ENCODE assay signal across 3 cellular contexts in the genomic region with DNA sequence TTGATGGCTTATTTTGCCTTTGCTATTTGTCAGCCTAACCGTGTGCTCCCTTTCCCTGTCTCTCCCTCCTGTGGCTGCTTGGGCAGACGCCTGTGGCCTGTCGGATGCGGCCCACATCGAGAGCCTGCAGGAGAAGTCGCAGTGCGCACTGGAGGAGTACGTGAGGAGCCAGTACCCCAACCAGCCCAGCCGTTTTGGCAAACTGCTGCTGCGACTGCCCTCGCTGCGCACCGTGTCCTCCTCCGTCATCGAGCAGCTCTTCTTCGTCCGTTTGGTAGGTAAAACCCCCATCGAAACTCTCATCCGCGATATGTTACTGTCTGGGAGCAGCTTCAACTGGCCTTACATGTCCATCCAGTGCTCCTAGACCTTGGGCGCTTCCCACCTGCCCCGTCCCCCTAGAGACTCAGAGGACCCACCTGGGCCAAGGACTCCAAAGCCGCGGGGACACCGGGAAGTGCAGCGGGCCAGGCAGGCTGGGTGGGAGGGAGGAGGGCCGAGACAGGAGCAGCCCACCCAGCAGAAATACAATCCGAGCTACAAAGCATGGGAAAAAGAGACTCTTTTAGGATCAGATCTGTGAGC.
A peak's percentile ranks its signal among the peaks of the same experiment; 100 is the strongest.
TF ChIP-seq lines count a peak whose summit lies in the region.

No MANE protein-coding gene starts in this region.

TF ChIP-seq in HepG2, 621 proteins besides CTCF, POLR2A, EP300 and RAD21 (continues in another document):
- TF ChIP-seq ZSCAN12 (CRISPR knock-in tag; IDR thresholded peaks at IDR 0.05): no peak
- TF ChIP-seq, protein P1, sequence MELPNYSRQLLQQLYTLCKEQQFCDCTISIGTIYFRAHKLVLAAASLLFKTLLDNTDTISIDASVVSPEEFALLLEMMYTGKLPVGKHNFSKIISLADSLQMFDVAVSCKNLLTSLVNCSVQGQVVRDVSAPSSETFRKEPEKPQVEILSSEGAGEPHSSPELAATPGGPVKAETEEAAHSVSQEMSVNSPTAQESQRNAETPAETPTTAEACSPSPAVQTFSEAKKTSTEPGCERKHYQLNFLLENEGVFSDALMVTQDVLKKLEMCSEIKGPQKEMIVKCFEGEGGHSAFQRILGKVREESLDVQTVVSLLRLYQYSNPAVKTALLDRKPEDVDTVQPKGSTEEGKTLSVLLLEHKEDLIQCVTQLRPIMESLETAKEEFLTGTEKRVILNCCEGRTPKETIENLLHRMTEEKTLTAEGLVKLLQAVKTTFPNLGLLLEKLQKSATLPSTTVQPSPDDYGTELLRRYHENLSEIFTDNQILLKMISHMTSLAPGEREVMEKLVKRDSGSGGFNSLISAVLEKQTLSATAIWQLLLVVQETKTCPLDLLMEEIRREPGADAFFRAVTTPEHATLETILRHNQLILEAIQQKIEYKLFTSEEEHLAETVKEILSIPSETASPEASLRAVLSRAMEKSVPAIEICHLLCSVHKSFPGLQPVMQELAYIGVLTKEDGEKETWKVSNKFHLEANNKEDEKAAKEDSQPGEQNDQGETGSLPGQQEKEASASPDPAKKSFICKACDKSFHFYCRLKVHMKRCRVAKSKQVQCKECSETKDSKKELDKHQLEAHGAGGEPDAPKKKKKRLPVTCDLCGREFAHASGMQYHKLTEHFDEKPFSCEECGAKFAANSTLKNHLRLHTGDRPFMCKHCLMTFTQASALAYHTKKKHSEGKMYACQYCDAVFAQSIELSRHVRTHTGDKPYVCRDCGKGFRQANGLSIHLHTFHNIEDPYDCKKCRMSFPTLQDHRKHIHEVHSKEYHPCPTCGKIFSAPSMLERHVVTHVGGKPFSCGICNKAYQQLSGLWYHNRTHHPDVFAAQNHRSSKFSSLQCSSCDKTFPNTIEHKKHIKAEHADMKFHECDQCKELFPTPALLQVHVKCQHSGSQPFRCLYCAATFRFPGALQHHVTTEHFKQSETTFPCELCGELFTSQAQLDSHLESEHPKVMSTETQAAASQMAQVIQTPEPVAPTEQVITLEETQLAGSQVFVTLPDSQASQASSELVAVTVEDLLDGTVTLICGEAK (IDR thresholded peaks at IDR 0.05): no peak
- TF ChIP-seq, protein P1 (CRISPR knock-in tag; IDR thresholded peaks at IDR 0.05): no peak
- peak; percentile 70 for TF ChIP-seq AGO2 (optimal IDR thresholded peaks at IDR 0.05; ENCODE audit: low read depth, low read length)
- TF ChIP-seq ZNF24 (IDR thresholded peaks at IDR 0.05): no peak

TF ChIP-seq in H1, 55 proteins besides CTCF, POLR2A, EP300 and RAD21:
- TF ChIP-seq EZH2 (IDR thresholded peaks at IDR 0.05; ENCODE audit: low read depth, low read length, severe bottlenecking) (peak; percentile 99), CREB1 (IDR thresholded peaks at IDR 0.05) (no peak), SUZ12 (IDR thresholded peaks at IDR 0.05; ENCODE audit: low read length) (peak; percentile 100), CTBP2 (IDR thresholded peaks at IDR 0.05; ENCODE audit: borderline replicate concordance, insufficient read depth, insufficient read length, low read length) (peak; percentile 82), CBX8 (IDR thresholded peaks at IDR 0.05; ENCODE audit: borderline replicate concordance, low read depth, low read length) (peak; percentile 70; the same call in 1 of the 2 replicates), ASH2L (IDR thresholded peaks at IDR 0.05; ENCODE audit: low read length) (peak; percentile 24), RNF2 (IDR thresholded peaks at IDR 0.05; ENCODE audit: borderline replicate concordance, low read depth, low read length, missing control alignments, poor library complexity, severe bottlenecking) (peak; percentile 100)
- TF ChIP-seq, protein P2, sequence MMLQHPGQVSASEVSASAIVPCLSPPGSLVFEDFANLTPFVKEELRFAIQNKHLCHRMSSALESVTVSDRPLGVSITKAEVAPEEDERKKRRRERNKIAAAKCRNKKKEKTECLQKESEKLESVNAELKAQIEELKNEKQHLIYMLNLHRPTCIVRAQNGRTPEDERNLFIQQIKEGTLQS (IDR thresholded peaks at IDR 0.05; ENCODE audit: insufficient read depth, low read depth, low read length): no peak

TF ChIP-seq in HEK293T, 16 proteins besides CTCF, POLR2A, EP300 and RAD21:
- TF ChIP-seq ARNT (IDR thresholded peaks at IDR 0.05) (no peak), L3MBTL2 (conservative IDR thresholded peaks at IDR 0.05) (no peak), NFRKB (IDR thresholded peaks at IDR 0.05) (no peak)
- TF ChIP-seq, protein P3, sequence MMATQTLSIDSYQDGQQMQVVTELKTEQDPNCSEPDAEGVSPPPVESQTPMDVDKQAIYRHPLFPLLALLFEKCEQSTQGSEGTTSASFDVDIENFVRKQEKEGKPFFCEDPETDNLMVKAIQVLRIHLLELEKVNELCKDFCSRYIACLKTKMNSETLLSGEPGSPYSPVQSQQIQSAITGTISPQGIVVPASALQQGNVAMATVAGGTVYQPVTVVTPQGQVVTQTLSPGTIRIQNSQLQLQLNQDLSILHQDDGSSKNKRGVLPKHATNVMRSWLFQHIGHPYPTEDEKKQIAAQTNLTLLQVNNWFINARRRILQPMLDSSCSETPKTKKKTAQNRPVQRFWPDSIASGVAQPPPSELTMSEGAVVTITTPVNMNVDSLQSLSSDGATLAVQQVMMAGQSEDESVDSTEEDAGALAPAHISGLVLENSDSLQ (IDR thresholded peaks at IDR 0.05): no peak
TF ChIP-seq in HEK293T: peak in this region for 0.
